ENCODE assay signal across 24 cellular contexts in genomic region chr6:69913361-69913760, GRCh38. TPM values are rescaled to one million over a fixed set of nuclear protein-coding genes. Genes with fewer than 3 reads are reported as not detected.
"Had no signal": no experiment of that assay in that cellular context is flagged by ENCODE, and none has a peak within 500 bp of the region (broad histone marks: within the 10 kb centered on the region; RNA-seq: fewer than 3 reads in every experiment).

No MANE protein-coding gene starts in this region.

- H3K36me3 ChIP-seq: brain microvascular endothelial cell, prostate gland, right atrium auricular region, upper lobe of left lung had no signal

- H3K27me3 ChIP-seq: brain microvascular endothelial cell, right atrium auricular region, testis, upper lobe of left lung had no signal

- DNase-seq: activated CD4-positive, alpha-beta memory T cell treated with anti-CD3 and anti-CD28 coated beads, Interleukin-2, amount 10 ng/mL, durations not matched to agents 7 days and 5 days; activated CD4-positive, alpha-beta T cell treated with anti-CD3 and anti-CD28 coated beads for 48 hours; activated CD8-positive, alpha-beta memory T cell treated with anti-CD3 and anti-CD28 coated beads, Interleukin-2, amount 50 U/mL, for 4 hours; activated effector memory CD4-positive, alpha-beta T cell treated with Interleukin-2 at 50 U/mL for 16 hours; activated naive CD4-positive, alpha-beta T cell treated with anti-CD3 and anti-CD28 coated beads, Interleukin-2, amount 10 ng/mL, durations not matched to agents 7 days and 5 days; activated T-cell treated with anti-CD3 and anti-CD28 coated beads, Interleukin-2, amount 50 U/mL, for 48 hours; aorta; brain microvascular endothelial cell; central memory CD4-positive, alpha-beta T cell; erythroblast; foreskin melanocyte; glutamatergic neuron; hippocampal formation; left cardiac atrium; stimulated activated CD4-positive, alpha-beta T cell treated with anti-CD3 and anti-CD28 coated beads, Interleukin-2, amount 100 ng/mL, for 24 hours; testis; upper lobe of left lung had no signal

- FAIRE-seq: colon, islet of Langerhans had no signal

- H3K9me3 ChIP-seq: prostate gland, right atrium auricular region, testis, upper lobe of left lung had no signal

- H3K27ac ChIP-seq: brain microvascular endothelial cell, prostate gland, right atrium auricular region, testis, upper lobe of left lung had no signal

- H3K27ac Mint-ChIP-seq: activated CD4-positive, alpha-beta memory T cell treated with anti-CD3 and anti-CD28 coated beads, Interleukin-2, amount 10 ng/mL, durations not matched to agents 7 days and 5 days; activated naive CD4-positive, alpha-beta T cell treated with anti-CD3 and anti-CD28 coated beads, Interleukin-2, amount 10 ng/mL, durations not matched to agents 7 days and 5 days; T-helper 2 cell treated with Interferon-gamma antibody and Interleukin-4, amounts not matched to agents 5 μg/mL and 100 μg/mL, for 36 hours; WTC11 had no signal

- H3K4me1 ChIP-seq: prostate gland, right atrium auricular region, testis, upper lobe of left lung had no signal

- H3K9me3 Mint-ChIP-seq: activated CD4-positive, alpha-beta memory T cell treated with anti-CD3 and anti-CD28 coated beads, Interleukin-2, amount 10 ng/mL, durations not matched to agents 7 days and 5 days; activated naive CD4-positive, alpha-beta T cell treated with anti-CD3 and anti-CD28 coated beads, Interleukin-2, amount 10 ng/mL, durations not matched to agents 7 days and 5 days; T-helper 2 cell treated with Interferon-gamma antibody and Interleukin-4, amounts not matched to agents 5 μg/mL and 100 μg/mL, for 36 hours had no signal

- ATAC-seq: left cardiac atrium had no signal

- H3K4me3 ChIP-seq: prostate gland, right atrium auricular region, testis, upper lobe of left lung had no signal

- H3K36me3 Mint-ChIP-seq: activated naive CD4-positive, alpha-beta T cell treated with anti-CD3 and anti-CD28 coated beads, Interleukin-2, amount 10 ng/mL, durations not matched to agents 7 days and 5 days; WTC11 had no signal

RNA-seq across cellular contexts. Expression of gene COL19A1, which starts 47.0 kb away (rescaled TPM):
- total RNA-seq: mesenteric fat pad, WTC11 had no signal
- polyA plus RNA-seq: aorta had no signal
